In genomic region chr19:49441210-49441959, GRCh38 we compare ENCODE assay signal across 1 cellular context.
TF ChIP-seq lines count a peak whose summit lies in the region.

Gene SLC17A7, minus strand, starts transcription at chr19:49441527. Its CDS starts 148 bp downstream, at chr19:49441379.

TF ChIP-seq in IMR-90, 13 proteins besides CTCF, POLR2A, EP300 and RAD21 (continued from another document):
- TF ChIP-seq RCOR1 (IDR thresholded peaks at IDR 0.05; ENCODE audit: insufficient replicate concordance, low read length) (no peak), NFE2L2 (IDR thresholded peaks at IDR 0.05; ENCODE audit: low read depth, low read length) (no peak)
TF ChIP-seq in IMR-90: peak in this region for 0.
